1 cellular context compared by ENCODE assay signal in the genomic region with DNA sequence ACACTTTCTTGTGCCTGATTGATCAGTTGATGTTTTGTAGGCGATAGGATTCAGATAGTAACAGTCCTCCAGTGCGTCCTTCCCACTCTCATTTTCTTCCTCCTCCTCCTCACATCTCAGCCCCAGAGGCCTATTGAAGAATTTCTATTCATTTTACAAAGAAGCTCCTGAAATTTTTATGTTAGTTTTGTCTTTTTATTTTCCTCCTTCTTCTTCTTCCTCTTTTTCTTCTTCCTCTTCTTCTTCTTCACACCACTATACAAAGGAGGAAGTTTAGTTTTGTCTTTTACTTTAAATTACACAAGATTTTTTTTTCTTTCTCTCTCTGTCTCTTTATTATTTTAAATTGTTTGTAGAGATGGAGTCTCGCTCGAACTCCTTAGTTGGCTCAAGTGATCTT.
TF ChIP-seq lines count a peak whose summit lies in the region.

No MANE protein-coding gene starts in this region.

TF ChIP-seq in GM12878, 131 proteins besides CTCF, POLR2A, EP300 and RAD21:
- TF ChIP-seq, protein P1, sequence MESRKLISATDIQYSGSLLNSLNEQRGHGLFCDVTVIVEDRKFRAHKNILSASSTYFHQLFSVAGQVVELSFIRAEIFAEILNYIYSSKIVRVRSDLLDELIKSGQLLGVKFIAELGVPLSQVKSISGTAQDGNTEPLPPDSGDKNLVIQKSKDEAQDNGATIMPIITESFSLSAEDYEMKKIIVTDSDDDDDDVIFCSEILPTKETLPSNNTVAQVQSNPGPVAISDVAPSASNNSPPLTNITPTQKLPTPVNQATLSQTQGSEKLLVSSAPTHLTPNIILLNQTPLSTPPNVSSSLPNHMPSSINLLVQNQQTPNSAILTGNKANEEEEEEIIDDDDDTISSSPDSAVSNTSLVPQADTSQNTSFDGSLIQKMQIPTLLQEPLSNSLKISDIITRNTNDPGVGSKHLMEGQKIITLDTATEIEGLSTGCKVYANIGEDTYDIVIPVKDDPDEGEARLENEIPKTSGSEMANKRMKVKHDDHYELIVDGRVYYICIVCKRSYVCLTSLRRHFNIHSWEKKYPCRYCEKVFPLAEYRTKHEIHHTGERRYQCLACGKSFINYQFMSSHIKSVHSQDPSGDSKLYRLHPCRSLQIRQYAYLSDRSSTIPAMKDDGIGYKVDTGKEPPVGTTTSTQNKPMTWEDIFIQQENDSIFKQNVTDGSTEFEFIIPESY (IDR thresholded peaks at IDR 0.05) = no peak
- no peak for TF ChIP-seq BHLHE40 (IDR thresholded peaks at IDR 0.05; ENCODE audit: borderline replicate concordance in 1 of 2, low read depth in 2 of 2, low read length in 1 of 2)
- no peak for TF ChIP-seq SMC3 (IDR thresholded peaks at IDR 0.05; ENCODE audit: borderline replicate concordance, low read length)
- TF ChIP-seq, protein P2, sequence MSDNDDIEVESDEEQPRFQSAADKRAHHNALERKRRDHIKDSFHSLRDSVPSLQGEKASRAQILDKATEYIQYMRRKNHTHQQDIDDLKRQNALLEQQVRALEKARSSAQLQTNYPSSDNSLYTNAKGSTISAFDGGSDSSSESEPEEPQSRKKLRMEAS (IDR thresholded peaks at IDR 0.05; ENCODE audit: low read depth, low read length) = no peak
- TF ChIP-seq, protein P3, sequence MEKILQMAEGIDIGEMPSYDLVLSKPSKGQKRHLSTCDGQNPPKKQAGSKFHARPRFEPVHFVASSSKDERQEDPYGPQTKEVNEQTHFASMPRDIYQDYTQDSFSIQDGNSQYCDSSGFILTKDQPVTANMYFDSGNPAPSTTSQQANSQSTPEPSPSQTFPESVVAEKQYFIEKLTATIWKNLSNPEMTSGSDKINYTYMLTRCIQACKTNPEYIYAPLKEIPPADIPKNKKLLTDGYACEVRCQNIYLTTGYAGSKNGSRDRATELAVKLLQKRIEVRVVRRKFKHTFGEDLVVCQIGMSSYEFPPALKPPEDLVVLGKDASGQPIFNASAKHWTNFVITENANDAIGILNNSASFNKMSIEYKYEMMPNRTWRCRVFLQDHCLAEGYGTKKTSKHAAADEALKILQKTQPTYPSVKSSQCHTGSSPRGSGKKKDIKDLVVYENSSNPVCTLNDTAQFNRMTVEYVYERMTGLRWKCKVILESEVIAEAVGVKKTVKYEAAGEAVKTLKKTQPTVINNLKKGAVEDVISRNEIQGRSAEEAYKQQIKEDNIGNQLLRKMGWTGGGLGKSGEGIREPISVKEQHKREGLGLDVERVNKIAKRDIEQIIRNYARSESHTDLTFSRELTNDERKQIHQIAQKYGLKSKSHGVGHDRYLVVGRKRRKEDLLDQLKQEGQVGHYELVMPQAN (conservative IDR thresholded peaks at IDR 0.05) = no peak
- TF ChIP-seq YY1 (IDR thresholded peaks at IDR 0.05; ENCODE audit: low read depth, low read length) = no peak
- no peak for TF ChIP-seq CHD2 (IDR thresholded peaks at IDR 0.05; ENCODE audit: borderline replicate concordance, low read depth, low read length)
- no peak for TF ChIP-seq IRF4 (IDR thresholded peaks at IDR 0.05; ENCODE audit: low read depth, low read length)
- no peak for TF ChIP-seq NR2C1 (IDR thresholded peaks at IDR 0.05)
- no peak for TF ChIP-seq NFYA (IDR thresholded peaks at IDR 0.05; ENCODE audit: borderline replicate concordance, low read depth, low read length)
- TF ChIP-seq RBBP5 (conservative IDR thresholded peaks at IDR 0.05) = no peak
- TF ChIP-seq, protein P4, sequence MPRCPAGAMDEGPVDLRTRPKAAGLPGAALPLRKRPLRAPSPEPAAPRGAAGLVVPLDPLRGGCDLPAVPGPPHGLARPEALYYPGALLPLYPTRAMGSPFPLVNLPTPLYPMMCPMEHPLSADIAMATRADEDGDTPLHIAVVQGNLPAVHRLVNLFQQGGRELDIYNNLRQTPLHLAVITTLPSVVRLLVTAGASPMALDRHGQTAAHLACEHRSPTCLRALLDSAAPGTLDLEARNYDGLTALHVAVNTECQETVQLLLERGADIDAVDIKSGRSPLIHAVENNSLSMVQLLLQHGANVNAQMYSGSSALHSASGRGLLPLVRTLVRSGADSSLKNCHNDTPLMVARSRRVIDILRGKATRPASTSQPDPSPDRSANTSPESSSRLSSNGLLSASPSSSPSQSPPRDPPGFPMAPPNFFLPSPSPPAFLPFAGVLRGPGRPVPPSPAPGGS (IDR thresholded peaks at IDR 0.05; ENCODE audit: borderline replicate concordance, insufficient read depth, low read depth, low read length, poor library complexity, severe bottlenecking) = no peak
- TF ChIP-seq, protein P5, sequence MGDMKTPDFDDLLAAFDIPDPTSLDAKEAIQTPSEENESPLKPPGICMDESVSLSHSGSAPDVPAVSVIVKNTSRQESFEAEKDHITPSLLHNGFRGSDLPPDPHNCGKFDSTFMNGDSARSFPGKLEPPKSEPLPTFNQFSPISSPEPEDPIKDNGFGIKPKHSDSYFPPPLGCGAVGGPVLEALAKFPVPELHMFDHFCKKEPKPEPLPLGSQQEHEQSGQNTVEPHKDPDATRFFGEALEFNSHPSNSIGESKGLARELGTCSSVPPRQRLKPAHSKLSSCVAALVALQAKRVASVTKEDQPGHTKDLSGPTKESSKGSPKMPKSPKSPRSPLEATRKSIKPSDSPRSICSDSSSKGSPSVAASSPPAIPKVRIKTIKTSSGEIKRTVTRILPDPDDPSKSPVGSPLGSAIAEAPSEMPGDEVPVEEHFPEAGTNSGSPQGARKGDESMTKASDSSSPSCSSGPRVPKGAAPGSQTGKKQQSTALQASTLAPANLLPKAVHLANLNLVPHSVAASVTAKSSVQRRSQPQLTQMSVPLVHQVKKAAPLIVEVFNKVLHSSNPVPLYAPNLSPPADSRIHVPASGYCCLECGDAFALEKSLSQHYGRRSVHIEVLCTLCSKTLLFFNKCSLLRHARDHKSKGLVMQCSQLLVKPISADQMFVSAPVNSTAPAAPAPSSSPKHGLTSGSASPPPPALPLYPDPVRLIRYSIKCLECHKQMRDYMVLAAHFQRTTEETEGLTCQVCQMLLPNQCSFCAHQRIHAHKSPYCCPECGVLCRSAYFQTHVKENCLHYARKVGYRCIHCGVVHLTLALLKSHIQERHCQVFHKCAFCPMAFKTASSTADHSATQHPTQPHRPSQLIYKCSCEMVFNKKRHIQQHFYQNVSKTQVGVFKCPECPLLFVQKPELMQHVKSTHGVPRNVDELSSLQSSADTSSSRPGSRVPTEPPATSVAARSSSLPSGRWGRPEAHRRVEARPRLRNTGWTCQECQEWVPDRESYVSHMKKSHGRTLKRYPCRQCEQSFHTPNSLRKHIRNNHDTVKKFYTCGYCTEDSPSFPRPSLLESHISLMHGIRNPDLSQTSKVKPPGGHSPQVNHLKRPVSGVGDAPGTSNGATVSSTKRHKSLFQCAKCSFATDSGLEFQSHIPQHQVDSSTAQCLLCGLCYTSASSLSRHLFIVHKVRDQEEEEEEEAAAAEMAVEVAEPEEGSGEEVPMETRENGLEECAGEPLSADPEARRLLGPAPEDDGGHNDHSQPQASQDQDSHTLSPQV (IDR thresholded peaks at IDR 0.05) = no peak
- TF ChIP-seq, protein P6, sequence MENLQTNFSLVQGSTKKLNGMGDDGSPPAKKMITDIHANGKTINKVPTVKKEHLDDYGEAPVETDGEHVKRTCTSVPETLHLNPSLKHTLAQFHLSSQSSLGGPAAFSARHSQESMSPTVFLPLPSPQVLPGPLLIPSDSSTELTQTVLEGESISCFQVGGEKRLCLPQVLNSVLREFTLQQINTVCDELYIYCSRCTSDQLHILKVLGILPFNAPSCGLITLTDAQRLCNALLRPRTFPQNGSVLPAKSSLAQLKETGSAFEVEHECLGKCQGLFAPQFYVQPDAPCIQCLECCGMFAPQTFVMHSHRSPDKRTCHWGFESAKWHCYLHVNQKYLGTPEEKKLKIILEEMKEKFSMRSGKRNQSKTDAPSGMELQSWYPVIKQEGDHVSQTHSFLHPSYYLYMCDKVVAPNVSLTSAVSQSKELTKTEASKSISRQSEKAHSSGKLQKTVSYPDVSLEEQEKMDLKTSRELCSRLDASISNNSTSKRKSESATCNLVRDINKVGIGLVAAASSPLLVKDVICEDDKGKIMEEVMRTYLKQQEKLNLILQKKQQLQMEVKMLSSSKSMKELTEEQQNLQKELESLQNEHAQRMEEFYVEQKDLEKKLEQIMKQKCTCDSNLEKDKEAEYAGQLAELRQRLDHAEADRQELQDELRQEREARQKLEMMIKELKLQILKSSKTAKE (IDR thresholded peaks at IDR 0.05; ENCODE audit: low read depth, poor library complexity, severe bottlenecking) = no peak
